In genomic region chr1:205294914-205295310, GRCh38 we compare ENCODE assay signal across 11 cellular contexts. TPM values are rescaled to one million over a fixed set of nuclear protein-coding genes. Genes with fewer than 3 reads are reported as not detected.
DNase-seq lines count a peak whose midpoint lies in the region; ATAC-seq and TF ChIP-seq lines count a peak whose summit lies in the region.
"Had no signal": no experiment of that assay in that cellular context is flagged by ENCODE, and none has a peak within 500 bp of the region (broad histone marks: within the 10 kb centered on the region; RNA-seq: fewer than 3 reads in every experiment).

No MANE protein-coding gene starts in this region.

- WGBS in mammary epithelial cell (ENCODE audit: low coverage, missing lambda C conversion rate): 84% methylated on average over 5 of the region's 5 CpGs
- 56% methylated on average over 1 of the region's 5 CpGs for WGBS in right lobe of liver (ENCODE audit: insufficient coverage, low coverage, low lambda C conversion rate, missing lambda C conversion rate)

- no TSS peak for BruUV-seq in mammary epithelial cell (replicated peaks; lab: Mats Ljungman, UMichigan)

- CTCF ChIA-PET in mammary epithelial cell (lab: Charles Lee; ENCODE audit: low non-redundant PET): interaction anchor here (0.5 kb wide), 1 partner anchor 36 kb away, joined by 3 read pairs; no protein-coding TSS in a partner anchor

- H3K9me3 ChIP-seq in mammary epithelial cell (replicated peaks; ENCODE audit: insufficient read depth, low read length): no peaks in the 10 kb centered on the region
- H3K9me3 ChIP-seq in right lobe of liver: no peaks in the 10 kb centered on the region
- H3K9me3 ChIP-seq in tibial artery: no peaks in the 10 kb centered on the region

- H3K36me3 ChIP-seq in mammary epithelial cell (ENCODE audit: insufficient read depth, low read length) (no peaks in the 10 kb centered on the region), right lobe of liver (no peaks in the 10 kb centered on the region), tibial artery (no peaks in the 10 kb centered on the region)

- no peak overlapping the region for H2AFZ ChIP-seq in mammary epithelial cell (ENCODE audit: low read depth, low read length)

- dilution Hi-C loops in mammary epithelial cell (cut with HindIII; ENCODE audit: low sequenced_read_pairs): no loop called here

- no peaks in the 10 kb centered on the region for H4K20me1 ChIP-seq in mammary epithelial cell (ENCODE audit: insufficient read depth, low read length)

- no peak for TF ChIP-seq CTCF in mammary epithelial cell (conservative IDR thresholded peaks at IDR 0.05 in 1 of 2, IDR thresholded peaks at IDR 0.05 in 1 of 2; ENCODE audit: extremely low read depth in 1 of 2, insufficient read depth in 1 of 2, low read depth in 1 of 2, low read length in 2 of 2)
- TF ChIP-seq CTCF in right lobe of liver (IDR thresholded peaks at IDR 0.05): no peak
- no peak for TF ChIP-seq CTCF in tibial artery (IDR thresholded peaks at IDR 0.05)

- H3K4me1 ChIP-seq in mammary epithelial cell (ENCODE audit: insufficient read depth, low read length) (peaks cover 48% of the 10 kb centered on the region), right lobe of liver (peaks cover 0 to 21% (median 9%) of the 10 kb centered on the region in 4 donors), tibial artery (peaks cover 0 to 26% (median 9%) of the 10 kb centered on the region in 4 donors)

- TF ChIP-seq POLR2A in right lobe of liver (IDR thresholded peaks at IDR 0.05): no peak

- H3K4me2 ChIP-seq in mammary epithelial cell (ENCODE audit: insufficient read depth, low read depth, low read length): no peak overlapping the region

- H3K27ac ChIP-seq in mammary epithelial cell (ENCODE audit: insufficient read depth, low read depth, low read length): peak overlapping the region; percentile 54
- peak overlapping the region in 2 of 3 donors; percentile 67 to 78 for H3K27ac ChIP-seq in right lobe of liver
- peak overlapping the region; percentile 8 to 35 for H3K27ac ChIP-seq in tibial artery

- in situ Hi-C loops in mammary epithelial cell (cut with MboI; ENCODE audit: low sequenced_read_pairs in 2 of 2): no loop called here

- no peak overlapping the region for H3K9ac ChIP-seq in mammary epithelial cell (ENCODE audit: insufficient read depth, low read length)

- intact Hi-C loops in mammary epithelial cell (cut with micrococcal nuclease): no loop called here
- intact Hi-C loops in right lobe of liver (cut with DNase I): no loop called here
- intact Hi-C loops in tibial artery (cut with DNase I; ENCODE audit: low total_unique reads): loop anchor here (5.0 kb wide), 1 partner anchor 97 kb away; no protein-coding TSS in a partner anchor

- H3K27me3 ChIP-seq in mammary epithelial cell (ENCODE audit: insufficient read depth, low read length): no peaks in the 10 kb centered on the region
- H3K27me3 ChIP-seq in right lobe of liver: no peaks in the 10 kb centered on the region
- H3K27me3 ChIP-seq in tibial artery: no peaks in the 10 kb centered on the region

- no peak for ATAC-seq in right lobe of liver
- ATAC-seq in GM21717 (IDR thresholded peaks at IDR 0.05; ENCODE audit: unreplicated experiment): no peak
- no peak for ATAC-seq in HG03097 (IDR thresholded peaks at IDR 0.05; ENCODE audit: low FRiP score, unreplicated experiment)

- no peaks in the 10 kb centered on the region for H3K79me2 ChIP-seq in mammary epithelial cell (ENCODE audit: insufficient read depth, low read length)

- DNase-seq in M059J (ENCODE audit: low read depth): peak; percentile 43
- DNase-seq in mammary epithelial cell: no peak
- no peak for DNase-seq in right lobe of liver
- no peak for DNase-seq in tibial artery
- DNase-seq in globus pallidus (ENCODE audit: low spot score): no peak
- DNase-seq: activated B cell treated with CpG ODN at 0.5 μM for 24 hours; activated naive CD4-positive, alpha-beta T cell; NCI-H1930; stimulated activated naive CD8-positive, alpha-beta T cell treated with anti-CD3 and anti-CD28 coated beads, Interleukin-15, Interleukin-2, amounts not matched to agents 100 U/mL and 50 U/mL, for 24 hours had no signal

- H3K4me3 ChIP-seq in mammary epithelial cell (replicated peaks in 1 of 3; ENCODE audit: insufficient read depth in 1 of 3, low read depth in 2 of 3, low read length in 3 of 3) (no peak overlapping the region), right lobe of liver (no peak overlapping the region), tibial artery (no peak overlapping the region)

RNA-seq across cellular contexts. Expression of gene NUAK2, which starts 26.6 kb away (rescaled TPM):
- 6.7 and 8.4 TPM in 2 replicates for total RNA-seq in M059J (2014; rRNA removed; shearing (Covaris generic))
- total RNA-seq in mammary epithelial cell (10 to 100 TPM; 11.8 TPM), right lobe of liver (1 to 10 TPM in 5 of 6 experiments, under 1 TPM in 1; 0.88 to 5.1 (median 2.1) TPM)
- polyA plus RNA-seq in mammary epithelial cell: 3.1 TPM
- 3.3 TPM for polyA minus RNA-seq in mammary epithelial cell

Comparison
In these comparisons a context has a peak if more than half of its experiments do, and no peak if none do; other contexts are left out.
1. H3K27ac ChIP-seq: peak in every context shown above with its lines; median percentile 72 in right lobe of liver; 54 in mammary epithelial cell; 22 in tibial artery.